8 cellular contexts compared by ENCODE assay signal in the genomic region with DNA sequence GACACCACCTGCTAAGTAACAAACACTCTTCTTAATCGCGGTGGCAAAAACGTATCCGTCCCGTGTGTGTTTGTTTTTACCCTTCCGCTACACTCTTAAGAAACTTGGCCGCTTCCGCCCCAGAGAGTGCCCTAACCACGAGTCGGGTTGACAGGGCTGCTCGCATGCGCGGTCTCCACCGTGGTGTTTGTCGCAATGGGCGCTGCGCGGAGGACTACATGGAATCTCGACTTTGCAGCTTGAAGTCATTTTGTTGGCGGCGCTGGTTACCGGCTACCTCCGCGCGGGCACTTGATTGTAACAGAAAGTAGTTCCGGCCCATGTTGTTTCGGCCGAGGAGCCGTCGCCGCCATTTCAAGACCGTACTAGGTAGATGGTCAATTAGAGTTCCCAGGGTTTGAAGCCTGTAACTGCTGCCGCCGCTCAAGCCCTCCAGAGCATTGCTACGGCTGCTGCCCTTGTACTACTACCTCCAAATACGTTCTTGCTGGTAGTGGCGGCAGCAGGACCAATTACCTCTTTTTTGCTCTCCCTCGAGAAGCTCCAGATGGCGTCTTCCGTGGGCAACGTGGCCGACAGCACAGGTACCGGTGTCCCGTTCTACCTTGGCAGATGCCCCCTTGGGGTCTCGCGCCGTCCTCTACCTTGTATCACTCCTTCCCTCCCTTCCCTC. TPM values are rescaled to one million over a fixed set of nuclear protein-coding genes. Genes with fewer than 3 reads are reported as not detected.
DNase-seq lines count a peak whose midpoint lies in the region; ATAC-seq and TF ChIP-seq lines count a peak whose summit lies in the region.

A gene (plus strand): TSS at position 352 of the 673 bp plus-strand sequence. CDS start 196 bp downstream, at position 548.

- H3K4me3 ChIP-seq in AG10803 (ENCODE audit: low read length): peak within 1 kb of the TSS; percentile 93

- peak; percentile 69 for ATAC-seq in GM19043 (IDR thresholded peaks at IDR 0.05; ENCODE audit: low read depth, unreplicated experiment)
- ATAC-seq in HG03354 (IDR thresholded peaks at IDR 0.05; ENCODE audit: poor library complexity, severe bottlenecking, unreplicated experiment): peak; percentile 80

- DNase-seq in AG10803 (ENCODE audit: low read depth) (peak; percentile 99), NCI-H460 (ENCODE audit: extremely low read depth, low read depth) (peak; percentile 94), cerebellar cortex (ENCODE audit: low spot score) (peak; percentile 92), islet precursor cell (peak; percentile 96)
- peak; percentile 84 for DNase-seq in activated CD4-positive, CD25-positive, alpha-beta regulatory T cell treated with anti-CD3 and anti-CD28 coated beads, Interleukin-2, amount 50 U/mL, for 72 hours
- DNase-seq in stimulated activated CD4-positive, alpha-beta T cell treated with anti-CD3 and anti-CD28 coated beads, Interleukin-12 subunit alpha, Interleukin-12 subunit beta, amount 100 ng/mL, for 4 hours: peak; percentile 84

- TF ChIP-seq CTCF in AG10803 (conservative IDR thresholded peaks at IDR 0.05; ENCODE audit: low read length): no peak

RNA-seq across cellular contexts. Expression of the gene that starts here (rescaled TPM):
- 274 and 379 TPM in 2 replicates for total RNA-seq in NCI-H460 (2014; rRNA removed; shearing (Covaris generic))
- 864 and 1,166 TPM in 2 replicates for polyA plus RNA-seq in NCI-H460 (2014; cell fraction: nucleus; rRNA removed)

Comparison
In these comparisons a context has a peak if more than half of its experiments do, and no peak if none do; other contexts are left out.
1. Peak in every context shown above with its lines: DNase-seq, ATAC-seq and H3K4me3 ChIP-seq.